Comparison of ENCODE assay signal across 8 cellular contexts in the genomic region with DNA sequence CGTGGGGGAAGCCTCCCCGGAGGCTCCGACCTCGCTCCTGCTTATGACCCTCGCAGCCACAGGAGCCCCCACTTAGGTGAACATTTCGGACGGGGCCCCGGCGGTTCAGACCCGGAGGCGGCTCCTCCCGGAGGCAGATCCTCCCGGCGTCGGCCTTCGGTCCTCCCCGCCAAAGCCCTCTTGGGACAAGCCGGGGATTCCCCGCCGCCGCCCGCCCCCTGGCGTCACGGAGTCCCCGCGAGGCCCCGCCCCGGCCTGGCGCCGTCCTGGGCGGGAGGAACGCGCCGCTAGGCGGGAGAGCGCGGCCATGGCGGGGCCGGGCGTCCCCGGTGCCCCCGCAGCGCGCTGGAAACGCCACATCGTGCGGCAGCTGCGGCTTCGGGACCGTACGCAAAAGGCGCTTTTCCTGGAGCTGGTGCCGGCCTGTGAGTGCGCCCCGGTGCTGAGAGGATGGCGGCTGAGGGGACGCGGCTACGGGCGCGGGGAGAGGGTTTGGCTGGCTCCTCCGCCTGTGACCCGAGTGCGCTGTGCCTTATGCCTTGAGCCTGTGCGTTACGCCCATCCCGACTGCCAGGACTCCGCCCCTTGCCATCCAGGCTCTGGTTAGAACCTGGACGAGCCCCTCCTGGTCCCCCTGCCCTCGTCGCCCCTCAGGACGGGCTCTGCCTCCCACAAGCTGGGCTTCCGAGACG. TPM values are rescaled to one million over a fixed set of nuclear protein-coding genes. Genes with fewer than 3 reads are reported as not detected.
DNase-seq lines count a peak whose midpoint lies in the region; ATAC-seq and TF ChIP-seq lines count a peak whose summit lies in the region.

A gene with protein sequence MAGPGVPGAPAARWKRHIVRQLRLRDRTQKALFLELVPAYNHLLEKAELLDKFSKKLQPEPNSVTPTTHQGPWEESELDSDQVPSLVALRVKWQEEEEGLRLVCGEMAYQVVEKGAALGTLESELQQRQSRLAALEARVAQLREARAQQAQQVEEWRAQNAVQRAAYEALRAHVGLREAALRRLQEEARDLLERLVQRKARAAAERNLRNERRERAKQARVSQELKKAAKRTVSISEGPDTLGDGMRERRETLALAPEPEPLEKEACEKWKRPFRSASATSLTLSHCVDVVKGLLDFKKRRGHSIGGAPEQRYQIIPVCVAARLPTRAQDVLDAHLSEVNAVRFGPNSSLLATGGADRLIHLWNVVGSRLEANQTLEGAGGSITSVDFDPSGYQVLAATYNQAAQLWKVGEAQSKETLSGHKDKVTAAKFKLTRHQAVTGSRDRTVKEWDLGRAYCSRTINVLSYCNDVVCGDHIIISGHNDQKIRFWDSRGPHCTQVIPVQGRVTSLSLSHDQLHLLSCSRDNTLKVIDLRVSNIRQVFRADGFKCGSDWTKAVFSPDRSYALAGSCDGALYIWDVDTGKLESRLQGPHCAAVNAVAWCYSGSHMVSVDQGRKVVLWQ (plus strand): TSS at position 273 of the 692 bp plus-strand sequence. CDS start 35 bp downstream, at position 308.

- peaks cover 12% of the 10 kb centered on the region for H3K27me3 Mint-ChIP-seq in HFFc6 (ENCODE audit: insufficient read depth)

- H3K9me3 Mint-ChIP-seq in HFFc6: no peaks in the 10 kb centered on the region

- H3K36me3 ChIP-seq in prostate gland: no peaks in the 10 kb centered on the region

- intact Hi-C loops in left cardiac atrium (cut with DNase I) (loop anchor here in 1 of 2 donors (5.0 kb wide), 1 partner anchor 87 kb away; no protein-coding TSS in a partner anchor), prostate gland (cut with DNase I) (loop anchor here (5.0 kb wide), 1 partner anchor 92 kb away; no protein-coding TSS in a partner anchor)

- peaks cover 5% of the 10 kb centered on the region for H3K4me1 ChIP-seq in prostate gland (replicated peaks)

- H3K27ac ChIP-seq in adipose tissue (ENCODE audit: low read depth, low read length): peak within 1 kb of the TSS; percentile 85
- peak within 1 kb of the TSS; percentile 95 to 96 for H3K27ac ChIP-seq in prostate gland

- no peaks in the 10 kb centered on the region for H3K9me3 ChIP-seq in prostate gland

- H3K4me3 ChIP-seq in GM12864 (ENCODE audit: low read depth, low read length): peak within 1 kb of the TSS; percentile 63
- H3K4me3 ChIP-seq in prostate gland: peak within 1 kb of the TSS; percentile 82 to 88

- H3K4me1 Mint-ChIP-seq in HFFc6 (ENCODE audit: low read depth): peaks cover 76% of the 10 kb centered on the region

- WGBS in adipose tissue, 3 donors: 0 to 1% (median 0%) methylated on average over 68 to 74 of the region's 74 CpGs
- 0% methylated on average over 14 of the region's 74 CpGs for WGBS in prostate gland

- TF ChIP-seq POLR2A in prostate gland (IDR thresholded peaks at IDR 0.05): peak; percentile 78

- peak within 1 kb of the TSS; percentile 95 for H3K27ac Mint-ChIP-seq in HFFc6

- H3K36me3 Mint-ChIP-seq in HFFc6 (ENCODE audit: low read depth): peaks cover 28% of the 10 kb centered on the region

- TF ChIP-seq CTCF in GM12864 (IDR thresholded peaks at IDR 0.05; ENCODE audit: low read depth, low read length, missing control alignments): peak; percentile 12
- peak; percentile 69 for TF ChIP-seq CTCF in HFFc6 (IDR thresholded peaks at IDR 0.05)
- TF ChIP-seq CTCF in prostate gland (IDR thresholded peaks at IDR 0.05): peak in 3 of 4 experiments; percentile 50 to 78 (median 66)

- peak within 1 kb of the TSS; percentile 98 for H3K4me3 Mint-ChIP-seq in HFFc6

- no peak for DNase-seq in GM12864 (ENCODE audit: low read depth)
- DNase-seq in HFFc6: peak; percentile 63
- peak; percentile 59 for DNase-seq in NCI-H1048 (lab: John Stamatoyannopoulos, UW)
- peak; percentile 78 to 89 (median 83) for DNase-seq in T-helper 1 cell
- peak; percentile 89 for DNase-seq in left cardiac atrium
- peak; percentile 77 for DNase-seq in prostate gland (ENCODE audit: low spot score)
- DNase-seq in ureter (ENCODE audit: low spot score): peak; percentile 88

- H3K27me3 ChIP-seq in prostate gland (replicated peaks; ENCODE audit: insufficient read depth): no peaks in the 10 kb centered on the region

- peak; percentile 95 to 96 for ATAC-seq in left cardiac atrium

RNA-seq across cellular contexts. Expression of the gene that starts here (rescaled TPM):
- 1 to 10 TPM; 5.4 to 9.5 (median 7.6) TPM for total RNA-seq in HFFc6 (2021; fragmentation: NEBNext Ultra II Directional; extraction: Animal tissue kit (Norgen Biotek cat#: 25700))
- polyA plus RNA-seq in adipose tissue: 10 to 100 TPM; 12.8 to 58.0 (median 26.1) TPM
- total RNA-seq in left cardiac atrium: 10 to 100 TPM; 11.9 to 16.3 TPM
- total RNA-seq in prostate gland: 10 to 100 TPM; 27.5 to 29.7 TPM
- total RNA-seq in ureter: 39.7 TPM

Comparison
In these comparisons a context has a peak if more than half of its experiments do, and no peak if none do; other contexts are left out.
1. CTCF ChIP-seq: peak in every context shown above with its lines; median percentile 69 in HFFc6; 66 in prostate gland; 12 in GM12864.